Comparison of ENCODE assay signal across 23 cellular contexts in genomic region chrX:64843224-64843623, GRCh38.
DNase-seq lines count a peak whose midpoint lies in the region; ATAC-seq, FAIRE-seq and TF ChIP-seq lines count a peak whose summit lies in the region.
"Had no signal": no experiment of that assay in that cellular context is flagged by ENCODE, and none has a peak within 500 bp of the region (broad histone marks: within the 10 kb centered on the region; RNA-seq: fewer than 3 reads in every experiment).

No MANE protein-coding gene starts in this region.

- no peaks in the 10 kb centered on the region for H3K9me2 ChIP-seq in Loucy (replicated peaks; ENCODE audit: low read depth, low read length)

- H3K27ac Mint-ChIP-seq in stimulated activated naive CD8-positive, alpha-beta T cell treated with anti-CD3 and anti-CD28 coated beads, Interleukin-15, Interleukin-2, amounts not matched to agents 100 ng/mL and 50 ng/mL, for 24 hours: peak overlapping the region; percentile 56
- H3K27ac Mint-ChIP-seq in activated T-helper 2 cell treated with anti-CD3 and anti-CD28 coated beads, Interferon-gamma antibody, Interleukin-2, Interleukin-4, amounts not matched to agents 10 μg/mL and 5 μg/mL and 100 μg/mL, durations not matched to agents 14 hours and 24 hours and 36 hours: peak overlapping the region; percentile 75

- peak overlapping the region; percentile 33 for H3K4me3 Mint-ChIP-seq in stimulated activated naive CD8-positive, alpha-beta T cell treated with anti-CD3 and anti-CD28 coated beads, Interleukin-15, Interleukin-2, amounts not matched to agents 100 ng/mL and 50 ng/mL, for 24 hours
- no peak overlapping the region for H3K4me3 Mint-ChIP-seq in activated T-helper 2 cell treated with anti-CD3 and anti-CD28 coated beads, Interferon-gamma antibody, Interleukin-2, Interleukin-4, amounts not matched to agents 10 μg/mL and 5 μg/mL and 100 μg/mL, durations not matched to agents 14 hours and 24 hours and 36 hours (ENCODE audit: low read depth)

- H3K36me3 ChIP-seq in Loucy (ENCODE audit: insufficient read depth, low read length): no peaks in the 10 kb centered on the region
- H3K36me3 ChIP-seq: lower lobe of right lung, Peyer's patch, sigmoid colon, SJSA1 had no signal

- H4K20me1 ChIP-seq in Loucy (ENCODE audit: insufficient read depth, low read length, poor library complexity, severe bottlenecking): no peaks in the 10 kb centered on the region

- peaks cover 34% of the 10 kb centered on the region for H3K4me1 Mint-ChIP-seq in stimulated activated naive CD8-positive, alpha-beta T cell treated with anti-CD3 and anti-CD28 coated beads, Interleukin-15, Interleukin-2, amounts not matched to agents 100 ng/mL and 50 ng/mL, for 24 hours (ENCODE audit: low read depth)
- peaks cover 25% of the 10 kb centered on the region for H3K4me1 Mint-ChIP-seq in activated T-helper 2 cell treated with anti-CD3 and anti-CD28 coated beads, Interferon-gamma antibody, Interleukin-2, Interleukin-4, amounts not matched to agents 10 μg/mL and 5 μg/mL and 100 μg/mL, durations not matched to agents 14 hours and 24 hours and 36 hours (ENCODE audit: low read depth)

- H3K36me3 Mint-ChIP-seq in stimulated activated naive CD8-positive, alpha-beta T cell treated with anti-CD3 and anti-CD28 coated beads, Interleukin-15, Interleukin-2, amounts not matched to agents 100 ng/mL and 50 ng/mL, for 24 hours (ENCODE audit: low read depth): peaks cover 22% of the 10 kb centered on the region
- H3K36me3 Mint-ChIP-seq in activated T-helper 2 cell treated with anti-CD3 and anti-CD28 coated beads, Interferon-gamma antibody, Interleukin-2, Interleukin-4, amounts not matched to agents 10 μg/mL and 5 μg/mL and 100 μg/mL, durations not matched to agents 14 hours and 24 hours and 36 hours (ENCODE audit: low read depth): peaks cover 45% of the 10 kb centered on the region

- no peak for TF ChIP-seq POLR2A in H54 (IDR thresholded peaks at IDR 0.05; ENCODE audit: low read depth, low read length)

- peak overlapping the region; percentile 56 for H3K9ac ChIP-seq in Loucy (ENCODE audit: low read depth, low read length, poor library complexity, severe bottlenecking)

- H3K4me1 ChIP-seq in Loucy (ENCODE audit: insufficient read depth, low read length, poor library complexity, severe bottlenecking): peaks cover 27% of the 10 kb centered on the region
- H3K4me1 ChIP-seq: foreskin keratinocyte, lower lobe of right lung, Peyer's patch, sigmoid colon, SJSA1 had no signal

- peak overlapping the region; percentile 70 for H3K4me2 ChIP-seq in Loucy (ENCODE audit: low read depth, low read length, poor library complexity, severe bottlenecking)

- intact Hi-C loops in activated T-helper 2 cell treated with anti-CD3 and anti-CD28 coated beads, Interferon-gamma antibody, Interleukin-2, Interleukin-4, amounts not matched to agents 10 μg/mL and 5 μg/mL and 100 μg/mL, durations not matched to agents 14 hours and 24 hours and 36 hours (cut with micrococcal nuclease): no loop called here

- no peaks in the 10 kb centered on the region for H3K9me3 ChIP-seq in Loucy (ENCODE audit: insufficient read depth, low read depth, low read length)
- H3K9me3 ChIP-seq: lower lobe of right lung, sigmoid colon, SJSA1 had no signal

- no peaks in the 10 kb centered on the region for H3K79me2 ChIP-seq in Loucy (ENCODE audit: insufficient read depth, low read length)

- H2AFZ ChIP-seq in Loucy (ENCODE audit: low read length): no peak overlapping the region

- no peak for FAIRE-seq in H54 (lab: Jason Lieb, UNC)
- FAIRE-seq: H1 had no signal

- ATAC-seq in stimulated activated naive CD8-positive, alpha-beta T cell treated with anti-CD3 and anti-CD28 coated beads, Interleukin-15, Interleukin-2, amounts not matched to agents 100 U/mL and 50 U/mL, for 24 hours: no peak
- ATAC-seq in HG03571 (IDR thresholded peaks at IDR 0.05; ENCODE audit: unreplicated experiment): no peak
- ATAC-seq: foreskin keratinocyte, lower lobe of right lung had no signal

- TF ChIP-seq CTCF in Loucy (conservative IDR thresholded peaks at IDR 0.05; ENCODE audit: low read length): no peak

- no peaks in the 10 kb centered on the region for H3F3A ChIP-seq in Loucy (ENCODE audit: low read depth)

- peaks cover 27% of the 10 kb centered on the region for H3K9me3 Mint-ChIP-seq in stimulated activated naive CD8-positive, alpha-beta T cell treated with anti-CD3 and anti-CD28 coated beads, Interleukin-15, Interleukin-2, amounts not matched to agents 100 ng/mL and 50 ng/mL, for 24 hours
- H3K9me3 Mint-ChIP-seq in activated T-helper 2 cell treated with anti-CD3 and anti-CD28 coated beads, Interferon-gamma antibody, Interleukin-2, Interleukin-4, amounts not matched to agents 10 μg/mL and 5 μg/mL and 100 μg/mL, durations not matched to agents 14 hours and 24 hours and 36 hours: peaks cover 13% of the 10 kb centered on the region

- DNase-seq in stimulated activated naive CD8-positive, alpha-beta T cell treated with anti-CD3 and anti-CD28 coated beads, Interleukin-15, Interleukin-2, amounts not matched to agents 100 U/mL and 50 U/mL, for 24 hours: no peak
- no peak for DNase-seq in activated T-helper 2 cell treated with anti-CD3 and anti-CD28 coated beads, Interferon-gamma antibody, Interleukin-2, Interleukin-4, amounts not matched to agents 10 μg/mL and 5 μg/mL and 100 μg/mL, durations not matched to agents 14 hours and 24 hours and 36 hours (ENCODE audit: low spot score)
- no peak for DNase-seq in H54 (ENCODE audit: insufficient read length, low spot score)
- no peak for DNase-seq in hypothalamus (lab: John Stamatoyannopoulos, UW)
- DNase-seq in NCI-H446 treated with DMSO at 0.1 percent for 48 hours (lab: John Stamatoyannopoulos, UW): no peak
- DNase-seq: activated CD4-positive, CD25-positive, alpha-beta regulatory T cell treated with anti-CD3 and anti-CD28 coated beads, Interleukin-2, amount 50 U/mL, for 72 hours; Calu3; foreskin keratinocyte; hippocampal formation; islet precursor cell; lower lobe of right lung; NCI-H1436 treated with DMSO at 0.1 percent for 48 hours; NCI-H82; sigmoid colon; stimulated activated naive CD4-positive, alpha-beta T cell treated with Interleukin-2 at 50 U/mL for 16 hours; T-helper 9 cell; trophoblast cell had no signal

- H3K27me3 ChIP-seq in Loucy (ENCODE audit: insufficient read depth, low read length, poor library complexity, severe bottlenecking): no peaks in the 10 kb centered on the region
- H3K27me3 ChIP-seq: foreskin keratinocyte, Peyer's patch, sigmoid colon, SJSA1 had no signal

- H3K4me3 ChIP-seq in Loucy (ENCODE audit: low read length, poor library complexity, severe bottlenecking): peak overlapping the region; percentile 57
- H3K4me3 ChIP-seq: lower lobe of right lung, Peyer's patch, sigmoid colon, SJSA1 had no signal

- no peaks in the 10 kb centered on the region for H3K27me3 Mint-ChIP-seq in stimulated activated naive CD8-positive, alpha-beta T cell treated with anti-CD3 and anti-CD28 coated beads, Interleukin-15, Interleukin-2, amounts not matched to agents 100 ng/mL and 50 ng/mL, for 24 hours
- no peaks in the 10 kb centered on the region for H3K27me3 Mint-ChIP-seq in activated T-helper 2 cell treated with anti-CD3 and anti-CD28 coated beads, Interferon-gamma antibody, Interleukin-2, Interleukin-4, amounts not matched to agents 10 μg/mL and 5 μg/mL and 100 μg/mL, durations not matched to agents 14 hours and 24 hours and 36 hours (ENCODE audit: low read depth)
